ENCODE assay signal across 30 cellular contexts in genomic region chr17:78847052-78847451, GRCh38. TPM values are rescaled to one million over a fixed set of nuclear protein-coding genes. Genes with fewer than 3 reads are reported as not detected.
"Had no signal": no experiment of that assay in that cellular context is flagged by ENCODE, and none has a peak within 500 bp of the region (broad histone marks: within the 10 kb centered on the region; RNA-seq: fewer than 3 reads in every experiment).

No MANE protein-coding gene starts in this region.

- H3K27ac Mint-ChIP-seq: activated CD4-positive, alpha-beta memory T cell treated with anti-CD3 and anti-CD28 coated beads for 36 hours; activated CD4-positive, alpha-beta T cell treated with anti-CD3 and anti-CD28 coated beads for 36 hours; activated CD4-positive, alpha-beta T cell treated with anti-CD3 and anti-CD28 coated beads, Interleukin-2, amount 10 ng/mL, durations not matched to agents 24 days and 14 days; activated CD8-positive, alpha-beta T cell treated with anti-CD3 and anti-CD28 coated beads, Interleukin-2, amount 10 ng/mL, durations not matched to agents 7 days and 5 days; activated naive CD4-positive, alpha-beta T cell treated with anti-CD3 and anti-CD28 coated beads, Interleukin-2, amount 10 ng/mL, durations not matched to agents 7 days and 5 days; activated naive CD4-positive, alpha-beta T cell treated with anti-CD3 and anti-CD28 coated beads, Interleukin-2, amount 50 U/mL, for 72 hours; activated naive CD8-positive, alpha-beta T cell treated with anti-CD3 and anti-CD28 coated beads, Interleukin-2, amount 10 ng/mL, durations not matched to agents 7 days and 5 days; activated T-cell treated with anti-CD3 and anti-CD28 coated beads, Interleukin-2, amount 50 U/mL, for 24 hours; activated T-cell treated with anti-CD3 and anti-CD28 coated beads, Interleukin-2, amount 50 U/mL, for 72 hours; brain; effector memory CD8-positive, alpha-beta T cell had no signal

- H3K9me3 Mint-ChIP-seq: activated CD4-positive, alpha-beta memory T cell treated with anti-CD3 and anti-CD28 coated beads for 36 hours; activated CD4-positive, alpha-beta T cell treated with anti-CD3 and anti-CD28 coated beads, Interleukin-2, amount 10 ng/mL, durations not matched to agents 24 days and 14 days; activated naive CD4-positive, alpha-beta T cell treated with anti-CD3 and anti-CD28 coated beads, Interleukin-2, amount 10 ng/mL, durations not matched to agents 7 days and 5 days; activated naive CD4-positive, alpha-beta T cell treated with anti-CD3 and anti-CD28 coated beads, Interleukin-2, amount 50 U/mL, for 72 hours; activated naive CD8-positive, alpha-beta T cell treated with anti-CD3 and anti-CD28 coated beads, Interleukin-2, amount 10 ng/mL, durations not matched to agents 7 days and 5 days; activated T-cell treated with anti-CD3 and anti-CD28 coated beads, Interleukin-2, amount 50 U/mL, for 24 hours; activated T-cell treated with anti-CD3 and anti-CD28 coated beads, Interleukin-2, amount 50 U/mL, for 72 hours; brain; central memory CD8-positive, alpha-beta T cell; effector memory CD8-positive, alpha-beta T cell had no signal

- H3K4me1 ChIP-seq: ascending aorta, breast epithelium, foreskin keratinocyte, gastroesophageal sphincter had no signal

- H3K4me3 ChIP-seq: ascending aorta, breast epithelium, cardiac muscle cell, esophagus muscularis mucosa, gastroesophageal sphincter had no signal

- H3K36me3 ChIP-seq: breast epithelium, cardiac muscle cell had no signal

- ATAC-seq: activated CD4-positive, alpha-beta T cell treated with anti-CD3 and anti-CD28 coated beads for 36 hours; activated CD8-positive, alpha-beta T cell treated with anti-CD3 and anti-CD28 coated beads, Interleukin-2, amount 10 ng/mL, durations not matched to agents 7 days and 5 days; activated naive CD4-positive, alpha-beta T cell treated with anti-CD3 and anti-CD28 coated beads, Interleukin-2, amount 50 U/mL, for 72 hours; activated T-cell treated with anti-CD3 and anti-CD28 coated beads, Interleukin-2, amount 50 U/mL, for 72 hours; effector memory CD8-positive, alpha-beta T cell; foreskin keratinocyte; gastroesophageal sphincter had no signal

- H3K27ac ChIP-seq: ascending aorta, breast epithelium, cardiac muscle cell, esophagus muscularis mucosa, foreskin keratinocyte, gastroesophageal sphincter had no signal

- H3K4me3 Mint-ChIP-seq: activated CD4-positive, alpha-beta memory T cell treated with anti-CD3 and anti-CD28 coated beads for 36 hours; activated CD4-positive, alpha-beta T cell treated with anti-CD3 and anti-CD28 coated beads for 36 hours; activated CD4-positive, alpha-beta T cell treated with anti-CD3 and anti-CD28 coated beads, Interleukin-2, amount 10 ng/mL, durations not matched to agents 24 days and 14 days; activated CD8-positive, alpha-beta T cell treated with anti-CD3 and anti-CD28 coated beads, Interleukin-2, amount 10 ng/mL, durations not matched to agents 7 days and 5 days; activated naive CD4-positive, alpha-beta T cell treated with anti-CD3 and anti-CD28 coated beads, Interleukin-2, amount 10 ng/mL, durations not matched to agents 7 days and 5 days; activated naive CD8-positive, alpha-beta T cell treated with anti-CD3 and anti-CD28 coated beads, Interleukin-2, amount 10 ng/mL, durations not matched to agents 7 days and 5 days; activated T-cell treated with anti-CD3 and anti-CD28 coated beads, Interleukin-2, amount 50 U/mL, for 24 hours; activated T-cell treated with anti-CD3 and anti-CD28 coated beads, Interleukin-2, amount 50 U/mL, for 72 hours; brain; central memory CD8-positive, alpha-beta T cell; effector memory CD8-positive, alpha-beta T cell had no signal

- H3K36me3 Mint-ChIP-seq: activated CD4-positive, alpha-beta memory T cell treated with anti-CD3 and anti-CD28 coated beads for 36 hours; activated naive CD4-positive, alpha-beta T cell treated with anti-CD3 and anti-CD28 coated beads, Interleukin-2, amount 10 ng/mL, durations not matched to agents 7 days and 5 days; activated naive CD4-positive, alpha-beta T cell treated with anti-CD3 and anti-CD28 coated beads, Interleukin-2, amount 50 U/mL, for 72 hours; brain had no signal

- H3K27me3 ChIP-seq: ascending aorta, breast epithelium, cardiac muscle cell, esophagus muscularis mucosa, foreskin keratinocyte, gastroesophageal sphincter had no signal

- H3K9me3 ChIP-seq: ascending aorta, breast epithelium, esophagus muscularis mucosa, gastroesophageal sphincter had no signal

- H3K27me3 Mint-ChIP-seq: activated CD4-positive, alpha-beta memory T cell treated with anti-CD3 and anti-CD28 coated beads for 36 hours; activated CD4-positive, alpha-beta T cell treated with anti-CD3 and anti-CD28 coated beads for 36 hours; activated CD4-positive, alpha-beta T cell treated with anti-CD3 and anti-CD28 coated beads, Interleukin-2, amount 10 ng/mL, durations not matched to agents 24 days and 14 days; activated naive CD8-positive, alpha-beta T cell treated with anti-CD3 and anti-CD28 coated beads, Interleukin-2, amount 10 ng/mL, durations not matched to agents 7 days and 5 days; activated T-cell treated with anti-CD3 and anti-CD28 coated beads, Interleukin-2, amount 50 U/mL, for 24 hours; central memory CD8-positive, alpha-beta T cell; effector memory CD8-positive, alpha-beta T cell had no signal

- DNase-seq: activated CD4-positive, alpha-beta memory T cell treated with anti-CD3 and anti-CD28 coated beads for 36 hours; activated CD4-positive, alpha-beta T cell treated with anti-CD3 and anti-CD28 coated beads for 36 hours; activated CD4-positive, alpha-beta T cell treated with anti-CD3 and anti-CD28 coated beads, Interleukin-2, amount 10 ng/mL, durations not matched to agents 24 days and 14 days; activated CD4-positive, CD25-positive, alpha-beta regulatory T cell; activated CD4-positive, CD25-positive, alpha-beta regulatory T cell treated with anti-CD3 and anti-CD28 coated beads, Interleukin-2, amount 50 U/mL, for 72 hours; activated CD8-positive, alpha-beta memory T cell treated with anti-CD3 and anti-CD28 coated beads, Interleukin-2, amount 50 U/mL, for 48 hours; activated CD8-positive, alpha-beta T cell treated with anti-CD3 and anti-CD28 coated beads, Interleukin-2, amount 10 ng/mL, durations not matched to agents 7 days and 5 days; activated gamma-delta T cell; activated naive CD4-positive, alpha-beta T cell; activated naive CD4-positive, alpha-beta T cell treated with anti-CD3 and anti-CD28 coated beads, Interleukin-2, amount 10 ng/mL, durations not matched to agents 7 days and 5 days; activated naive CD8-positive, alpha-beta T cell treated with anti-CD3 and anti-CD28 coated beads, Interleukin-2, amount 10 ng/mL, durations not matched to agents 7 days and 5 days; activated T-cell treated with anti-CD3 and anti-CD28 coated beads for 4 hours; activated T-cell treated with anti-CD3 and anti-CD28 coated beads, Interleukin-2, amount 50 U/mL, for 24 hours; activated T-cell treated with anti-CD3 and anti-CD28 coated beads, Interleukin-2, amount 50 U/mL, for 72 hours; cortex of kidney; dermis blood vessel endothelial cell; effector CD4-positive, alpha-beta T cell; effector memory CD8-positive, alpha-beta T cell; erythroblast; foreskin keratinocyte; T-helper 2 cell had no signal

RNA-seq across cellular contexts. Expression of gene CEP295NL, which starts 55.9 kb away (rescaled TPM):
- total RNA-seq: activated CD4-positive, alpha-beta memory T cell treated with anti-CD3 and anti-CD28 coated beads for 36 hours; activated CD4-positive, alpha-beta T cell treated with anti-CD3 and anti-CD28 coated beads for 36 hours; activated CD8-positive, alpha-beta memory T cell treated with anti-CD3 and anti-CD28 coated beads for 36 hours had no signal
- polyA plus RNA-seq: cardiac muscle cell, foreskin keratinocyte had no signal
